Comparison of ENCODE assay signal across 15 cellular contexts in genomic region chr11:133576351-133576750, GRCh38. TPM values are rescaled to one million over a fixed set of nuclear protein-coding genes. Genes with fewer than 3 reads are reported as not detected.
DNase-seq lines count a peak whose midpoint lies in the region; TF ChIP-seq lines count a peak whose summit lies in the region.
"Had no signal": no experiment of that assay in that cellular context is flagged by ENCODE, and none has a peak within 500 bp of the region (broad histone marks: within the 10 kb centered on the region; RNA-seq: fewer than 3 reads in every experiment).

No MANE protein-coding gene starts in this region.

- H3K9me2 ChIP-seq in OCI-LY7 (ENCODE audit: insufficient read depth, low read length): no peaks in the 10 kb centered on the region

- H3K4me3 ChIP-seq in OCI-LY7 (ENCODE audit: low read depth, low read length, poor library complexity, severe bottlenecking) (no peak overlapping the region), tibial artery (no peak overlapping the region)
- H3K4me3 ChIP-seq: lung had no signal

- H3K27ac ChIP-seq in OCI-LY7 (ENCODE audit: low read depth, low read length, poor library complexity, severe bottlenecking): no peak overlapping the region
- no peak overlapping the region for H3K27ac ChIP-seq in tibial artery

- no peaks in the 10 kb centered on the region for H3K9me3 Mint-ChIP-seq in endothelial cell (ENCODE audit: unreplicated experiment)

- no peaks in the 10 kb centered on the region for H3K36me3 ChIP-seq in OCI-LY7 (ENCODE audit: insufficient read depth, low read length)
- H3K36me3 ChIP-seq in tibial artery: no peaks in the 10 kb centered on the region

- H3K4me1 ChIP-seq in OCI-LY7 (ENCODE audit: insufficient read depth, low read length, poor library complexity, severe bottlenecking) (no peaks in the 10 kb centered on the region), tibial artery (no peaks in the 10 kb centered on the region)

- H3K79me2 ChIP-seq in OCI-LY7 (ENCODE audit: insufficient read depth, low read depth, low read length): no peaks in the 10 kb centered on the region

- CTCF ChIA-PET in OCI-LY7 (lab: Charles Lee; ENCODE audit: unreplicated experiment): no interaction called here

- intact Hi-C loops in OCI-LY7 (cut with micrococcal nuclease; ENCODE audit: unreplicated experiment) (no loop called here), tibial artery (cut with DNase I; ENCODE audit: low total_unique reads) (no loop called here)

- peaks cover 0 to 6% of the 10 kb centered on the region in 2 donors for H3K27me3 ChIP-seq in tibial artery

- no peak overlapping the region for H2AFZ ChIP-seq in OCI-LY7 (ENCODE audit: low read length)

- H3K4me2 ChIP-seq in OCI-LY7 (ENCODE audit: low read length): no peak overlapping the region

- POLR2A ChIA-PET in OCI-LY7 (lab: Charles Lee): interaction anchor here (0.8 kb wide), 1 partner anchor 8 kb away, joined by 4 read pairs; no protein-coding TSS in a partner anchor

- DNase-seq in stimulated activated CD4-positive, alpha-beta T cell treated with anti-CD3 and anti-CD28 coated beads, Interleukin-15, amount 100 ng/mL, for 24 hours: peak; percentile 24
- DNase-seq in stimulated activated CD4-positive, alpha-beta T cell treated with anti-CD3 and anti-CD28 coated beads, Interleukin-4, amount 100 ng/mL, for 4 hours: no peak
- DNase-seq in OCI-LY7 (ENCODE audit: low spot score): no peak
- DNase-seq in endothelial cell (ENCODE audit: low spot score): no peak
- no peak for DNase-seq in tibial artery
- DNase-seq in NCI-H2081 (lab: John Stamatoyannopoulos, UW): no peak
- DNase-seq in stimulated activated naive CD4-positive, alpha-beta T cell treated with Interleukin-2 at 50 U/mL for 16 hours (lab: John Stamatoyannopoulos, UW): no peak
- no peak for DNase-seq in activated CD4-positive, alpha-beta T cell treated with anti-CD3 and anti-CD28 coated beads for 4 hours
- DNase-seq: head of caudate nucleus, NCI-H510A, SHP77 treated with DMSO at 0.1 percent for 48 hours had no signal

- H3K9me3 ChIP-seq in OCI-LY7 (ENCODE audit: low read length) (no peaks in the 10 kb centered on the region), tibial artery (no peaks in the 10 kb centered on the region)

- no peak overlapping the region for H3K4me3 Mint-ChIP-seq in endothelial cell (ENCODE audit: unreplicated experiment)
- H3K4me3 Mint-ChIP-seq: B cell had no signal

- TF ChIP-seq CTCF in OCI-LY7 (conservative IDR thresholded peaks at IDR 0.05; ENCODE audit: low read length): peak; percentile 57
- peak; percentile 51 for TF ChIP-seq CTCF in endothelial cell (IDR thresholded peaks at IDR 0.05; ENCODE audit: unreplicated experiment)
- TF ChIP-seq CTCF in tibial artery (IDR thresholded peaks at IDR 0.05): no peak

- H3K4me1 Mint-ChIP-seq in endothelial cell (ENCODE audit: unreplicated experiment): peaks cover 15% of the 10 kb centered on the region
- H3K4me1 Mint-ChIP-seq: B cell had no signal

- H4K20me1 ChIP-seq in OCI-LY7 (ENCODE audit: insufficient read depth, low read length): no peaks in the 10 kb centered on the region

- no TSS peak for BruUV-seq in OCI-LY7 (replicated peaks; lab: Mats Ljungman, UMichigan)

- peaks cover 7% of the 10 kb centered on the region for H3K27me3 Mint-ChIP-seq in endothelial cell (ENCODE audit: unreplicated experiment)
- H3K27me3 Mint-ChIP-seq: B cell had no signal

- no peaks in the 10 kb centered on the region for H3K36me3 Mint-ChIP-seq in endothelial cell (ENCODE audit: low read depth, unreplicated experiment)

- H3K27ac Mint-ChIP-seq in endothelial cell (ENCODE audit: unreplicated experiment): no peak overlapping the region
- H3K27ac Mint-ChIP-seq: B cell had no signal

RNA-seq across cellular contexts. Expression of gene OPCML, which starts 44.0 kb away (rescaled TPM):
- not detected in 2 replicates for total RNA-seq in OCI-LY7 (2014; rRNA removed; shearing (Covaris generic))
- total RNA-seq in OCI-LY7 (2022) (not detected in 2 replicates), endothelial cell (ENCODE audit: unreplicated experiment) (4.1 TPM)
- total RNA-seq: B cell, bronchial epithelial cell, endothelial cell of umbilical vein had no signal

Comparison
In these comparisons a context has a peak if more than half of its experiments do, and no peak if none do; other contexts are left out.
1. CTCF ChIP-seq: peak in OCI-LY7 (single experiment) and endothelial cell (single experiment); none in tibial artery (0 of 2).